8 cellular contexts compared by ENCODE assay signal in the genomic region with DNA sequence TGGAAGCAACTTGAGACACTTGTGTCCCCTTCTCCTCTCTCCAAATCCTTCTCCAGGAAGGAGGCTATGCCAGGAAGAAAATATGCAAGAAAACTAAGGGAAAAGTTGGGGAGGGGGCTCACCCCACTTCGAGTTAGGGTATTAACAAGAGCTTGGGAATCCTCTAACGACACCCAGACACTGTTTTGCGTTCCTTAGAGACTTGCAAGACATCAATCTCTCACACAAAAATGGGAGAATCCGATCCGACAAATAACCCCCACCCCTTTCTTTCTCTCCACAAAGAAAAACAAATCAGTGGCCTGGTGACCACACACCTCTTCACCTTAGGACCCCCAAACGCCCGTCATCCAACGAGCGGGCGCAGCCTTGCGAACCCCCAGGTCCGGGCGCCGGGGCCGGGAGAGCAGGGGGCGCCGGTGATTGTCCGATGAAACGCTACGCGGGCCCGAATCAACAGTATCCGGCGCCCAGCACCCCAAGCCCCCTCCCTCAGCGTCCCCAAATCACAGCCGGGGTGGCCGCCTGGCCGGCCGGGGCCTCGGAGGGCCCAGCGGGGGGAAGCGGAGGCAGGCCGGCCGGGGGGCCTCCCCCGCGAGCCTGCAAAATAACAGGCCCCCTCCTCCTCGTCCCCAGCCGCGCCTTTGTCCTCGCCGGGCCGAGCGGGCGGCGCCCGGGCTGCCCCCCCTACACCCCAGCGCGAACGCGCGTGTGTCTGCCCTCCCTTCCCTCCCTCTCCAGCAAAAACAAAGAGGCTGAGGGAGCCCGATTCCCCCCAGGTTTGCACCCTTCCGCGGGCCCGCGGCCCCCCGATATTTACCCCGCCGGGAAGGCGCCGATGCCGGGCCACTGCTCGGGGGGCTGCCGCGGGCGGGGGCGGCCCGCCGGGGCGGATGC. TPM values are rescaled to one million over a fixed set of nuclear protein-coding genes. Genes with fewer than 3 reads are reported as not detected.
DNase-seq lines count a peak whose midpoint lies in the region; ATAC-seq, FAIRE-seq and TF ChIP-seq lines count a peak whose summit lies in the region.

No MANE protein-coding gene starts in this region.

- H3K4me3 ChIP-seq in Caco-2 (ENCODE audit: low read depth, low read length), result peak overlapping the region; percentile 75
- H3K4me3 ChIP-seq in SJCRH30, result peak overlapping the region; percentile 86
- H3K4me3 ChIP-seq in tibial nerve, result peak overlapping the region; percentile 92 to 97 (median 94)

- H3K27me3 ChIP-seq in Caco-2 (replicated peaks; ENCODE audit: control insufficient read depth, insufficient read depth, low read length), result no peaks in the 10 kb centered on the region
- no peaks in the 10 kb centered on the region for H3K27me3 ChIP-seq in SJCRH30
- no peaks in the 10 kb centered on the region for H3K27me3 ChIP-seq in tibial nerve

- no TSS peak for BruUV-seq in Caco-2 (replicated peaks; lab: Mats Ljungman, UMichigan)

- no peak for TF ChIP-seq CTCF in Caco-2 (IDR thresholded peaks at IDR 0.05; ENCODE audit: insufficient read depth in 1 of 2, low read depth in 1 of 2, low read length in 1 of 2, severe bottlenecking in 1 of 2, unreplicated experiment in 1 of 2)
- no peak for TF ChIP-seq CTCF in nephron progenitor cell (IDR thresholded peaks at IDR 0.05)
- no peak for TF ChIP-seq CTCF in tibial nerve (IDR thresholded peaks at IDR 0.05)

- 0% methylated on average over 10 to 32 of the region's 70 CpGs for WGBS in tibial nerve, 2 donors

- H3K4me1 Mint-ChIP-seq in Caco-2 (ENCODE audit: low read depth, unreplicated experiment) (no peaks in the 10 kb centered on the region), nephron progenitor cell (peaks cover 68% of the 10 kb centered on the region)

- H3K9me3 Mint-ChIP-seq in Caco-2 (ENCODE audit: unreplicated experiment) (no peaks in the 10 kb centered on the region), nephron progenitor cell (no peaks in the 10 kb centered on the region)
- H3K9me3 Mint-ChIP-seq in activated naive CD4-positive, alpha-beta T cell treated with anti-CD3 and anti-CD28 coated beads, Interleukin-2, amount 50 U/mL, for 72 hours, result no peaks in the 10 kb centered on the region

- peaks cover 49% of the 10 kb centered on the region for H3K36me3 Mint-ChIP-seq in Caco-2 (ENCODE audit: insufficient read depth, unreplicated experiment)
- no peaks in the 10 kb centered on the region for H3K36me3 Mint-ChIP-seq in activated naive CD4-positive, alpha-beta T cell treated with anti-CD3 and anti-CD28 coated beads, Interleukin-2, amount 50 U/mL, for 72 hours
- peaks cover 18% of the 10 kb centered on the region for H3K36me3 Mint-ChIP-seq in nephron progenitor cell (ENCODE audit: low read depth)

- CTCF ChIA-PET in Caco-2 (lab: Charles Lee), result no interaction called here

- intact Hi-C loops in Caco-2 (cut with micrococcal nuclease; ENCODE audit: unreplicated experiment), result loop anchor here (2.0 kb wide), 1 partner anchor 82 kb away; no protein-coding TSS in a partner anchor

- TF ChIP-seq EP300 in tibial nerve (IDR thresholded peaks at IDR 0.05), result peak in 1 of 2 donors; percentile 63

- H3K27ac Mint-ChIP-seq in Caco-2 (ENCODE audit: unreplicated experiment) (peak overlapping the region; percentile 92), nephron progenitor cell (peak overlapping the region; percentile 100)
- peak overlapping the region; percentile 90 to 92 for H3K27ac Mint-ChIP-seq in activated naive CD4-positive, alpha-beta T cell treated with anti-CD3 and anti-CD28 coated beads, Interleukin-2, amount 50 U/mL, for 72 hours

- no peak for FAIRE-seq in frontal cortex (lab: Jason Lieb, UNC)

- POLR2A ChIA-PET in Caco-2 (lab: Charles Lee), result no interaction called here

- H3K4me3 Mint-ChIP-seq in Caco-2 (ENCODE audit: unreplicated experiment) (peak overlapping the region; percentile 86), nephron progenitor cell (peak overlapping the region; percentile 97)

- no peaks in the 10 kb centered on the region for H3K9me3 ChIP-seq in Caco-2
- H3K9me3 ChIP-seq in SJCRH30 (replicated peaks), result no peaks in the 10 kb centered on the region
- no peaks in the 10 kb centered on the region for H3K9me3 ChIP-seq in tibial nerve

- H3K27me3 Mint-ChIP-seq in Caco-2 (ENCODE audit: insufficient read depth, unreplicated experiment), result no peaks in the 10 kb centered on the region
- H3K27me3 Mint-ChIP-seq in nephron progenitor cell (ENCODE audit: low read depth, poor library complexity), result peaks cover 3% of the 10 kb centered on the region

- H3K4me1 ChIP-seq in Caco-2, result peaks cover 13% of the 10 kb centered on the region
- H3K4me1 ChIP-seq in SJCRH30, result peaks cover 27% of the 10 kb centered on the region
- peaks cover 0 to 63% (median 49%) of the 10 kb centered on the region in 4 donors for H3K4me1 ChIP-seq in tibial nerve

- H3K36me3 ChIP-seq in Caco-2 (ENCODE audit: control insufficient read depth, insufficient read depth, low read length) (no peaks in the 10 kb centered on the region; the same call in none of the 2 replicates), SJCRH30 (peaks cover 18% of the 10 kb centered on the region), tibial nerve (peaks cover 0 to 7% (median 0%) of the 10 kb centered on the region in 3 donors)

- peak; percentile 21 for ATAC-seq in HG02642 (IDR thresholded peaks at IDR 0.05; ENCODE audit: poor library complexity, unreplicated experiment)
- peak; percentile 63 to 64 for ATAC-seq in activated naive CD4-positive, alpha-beta T cell treated with anti-CD3 and anti-CD28 coated beads, Interleukin-2, amount 50 U/mL, for 72 hours

- H3K27ac ChIP-seq in SJCRH30 (peak overlapping the region; percentile 92), tibial nerve (peak overlapping the region; percentile 99 to 100 (median 99))

- DNase-seq in Caco-2 (peak in 1 of 2 experiments; percentile 56), SJCRH30 (peak; percentile 34 to 48), frontal cortex (ENCODE audit: low spot score in 2 of 2) (peak; percentile 80 to 91), nephron progenitor cell (peak; percentile 61), tibial nerve (ENCODE audit: low spot score in 2 of 2) (peak; percentile 53 to 56), NCI-H2081 treated with DMSO at 0.1 percent for 48 hours (lab: John Stamatoyannopoulos, UW) (no peak)
- DNase-seq in activated naive CD4-positive, alpha-beta T cell treated with anti-CD3 and anti-CD28 coated beads, Interleukin-2, amount 50 U/mL, for 72 hours (ENCODE audit: low spot score in 2 of 2), result peak in 1 of 2 donors; percentile 42

- TF ChIP-seq POLR2A in tibial nerve (IDR thresholded peaks at IDR 0.05), result peak in 1 of 2 donors; percentile 76

RNA-seq across cellular contexts. Expression of gene CSNK1E, which starts 0.6 kb away (rescaled TPM):
- total RNA-seq in Caco-2 (2022) (129 and 139 TPM in 2 replicates), frontal cortex (197 TPM), tibial nerve (100 to 1,000 TPM; 122 to 235 (median 164) TPM)
- 142 and 143 TPM in 2 replicates for total RNA-seq in SJCRH30 (2014; rRNA removed; shearing (Covaris generic))
- total RNA-seq in activated naive CD4-positive, alpha-beta T cell treated with anti-CD3 and anti-CD28 coated beads, Interleukin-2, amount 50 U/mL, for 72 hours, result 100 to 1,000 TPM in 1 of 2 donors, 10 to 100 TPM in 1; 99.6 to 110 TPM

RNA-seq across cellular contexts. Expression of gene TMEM184B, which starts 43.8 kb away (rescaled TPM):
- total RNA-seq in Caco-2 (2022), result 52.4 and 53.3 TPM in 2 replicates
- total RNA-seq in SJCRH30 (2014; rRNA removed; shearing (Covaris generic)), result 16.9 and 18.7 TPM in 2 replicates
- total RNA-seq in activated naive CD4-positive, alpha-beta T cell treated with anti-CD3 and anti-CD28 coated beads, Interleukin-2, amount 50 U/mL, for 72 hours, result 10 to 100 TPM; 21.4 to 22.0 TPM
- total RNA-seq in frontal cortex, result 6.9 TPM
- 100 to 1,000 TPM in 1 of 4 donors, 10 to 100 TPM in 3; 61.1 to 138 (median 72.0) TPM for total RNA-seq in tibial nerve
